Comparison of ENCODE assay signal across 8 cellular contexts in genomic region chr11:63564056-63564784, GRCh38. TPM values are rescaled to one million over a fixed set of nuclear protein-coding genes. Genes with fewer than 3 reads are reported as not detected.
A peak's percentile ranks its signal among the peaks of the same experiment; 100 is the strongest.
DNase-seq lines count a peak whose midpoint lies in the region; ATAC-seq, FAIRE-seq and TF ChIP-seq lines count a peak whose summit lies in the region.

No MANE protein-coding gene starts in this region.

- TF ChIP-seq EP300 in K562 (IDR thresholded peaks at IDR 0.05; ENCODE audit: low read length): no peak
- TF ChIP-seq EP300 in suprapubic skin (IDR thresholded peaks at IDR 0.05): no peak

- H3K4me1 ChIP-seq in K562 (replicated peaks in 1 of 2; ENCODE audit: control insufficient read depth in 2 of 2, insufficient read depth in 2 of 2, low read length in 2 of 2) (peaks cover 24 to 43% of the 10 kb centered on the region in 2 experiments), suprapubic skin (peaks cover 44% of the 10 kb centered on the region)

- no peak for TF ChIP-seq POLR2A in K562 (conservative IDR thresholded peaks at IDR 0.05)
- no peak for TF ChIP-seq POLR2A in suprapubic skin (IDR thresholded peaks at IDR 0.05)

- H3K27ac ChIP-seq in K562 (ENCODE audit: extremely low read depth, low read depth, low read length) (no peak overlapping the region), suprapubic skin (peak overlapping the region; percentile 67)

- intact Hi-C loops in K562 (cut with micrococcal nuclease): no loop called here

- no peak overlapping the region for H3K4me2 ChIP-seq in K562 (ENCODE audit: insufficient read depth, low read length)

- H3K9ac ChIP-seq in K562 (ENCODE audit: insufficient read depth in 1 of 2, low read depth in 2 of 2, low read length in 2 of 2): no peak overlapping the region

- no peak for TF ChIP-seq RAD21 in K562 (CRISPR knock-in tag; conservative IDR thresholded peaks at IDR 0.05 in 1 of 2, IDR thresholded peaks at IDR 0.05 in 1 of 2)

- no peaks in the 10 kb centered on the region for H3K9me1 ChIP-seq in K562 (ENCODE audit: control insufficient read depth, insufficient read depth, low read length)

- H3K79me2 ChIP-seq in K562 (ENCODE audit: control insufficient read depth, insufficient read depth, low read length): no peaks in the 10 kb centered on the region

- TF ChIP-seq CTCF in K562 (IDR thresholded peaks at IDR 0.05 in 2 of 3, conservative IDR thresholded peaks at IDR 0.05 in 1 of 3; ENCODE audit: insufficient read depth in 2 of 3, low read depth in 1 of 3, low read length in 3 of 3) (no peak), suprapubic skin (IDR thresholded peaks at IDR 0.05) (no peak)

- DNase-seq in DMS79 treated with DMSO at 0.1 percent for 48 hours (lab: John Stamatoyannopoulos, UW) (peak; percentile 89), K562 (ENCODE audit: extremely low read depth in 1 of 4, low spot score in 3 of 4) (no peak), suprapubic skin (ENCODE audit: low spot score in 2 of 2) (no peak), NCI-H1048 (lab: John Stamatoyannopoulos, UW) (no peak), EL (no peak), islet precursor cell (no peak)

- FAIRE-seq in K562 (lab: Jason Lieb, UNC): no peak

- 35% methylated on average over 7 of the region's 7 CpGs for WGBS in K562 (ENCODE audit: insufficient coverage, low coverage, missing lambda C conversion rate)
- WGBS in suprapubic skin: 71% methylated on average over 7 of the region's 7 CpGs

- H3K9me3 ChIP-seq in K562 (replicated peaks; ENCODE audit: control insufficient read depth, insufficient read depth, low read depth, low read length) (no peaks in the 10 kb centered on the region), suprapubic skin (no peaks in the 10 kb centered on the region)

- H3K4me3 ChIP-seq in K562 (no peak overlapping the region), suprapubic skin (no peak overlapping the region)

- H3K27me3 ChIP-seq in K562 (ENCODE audit: control insufficient read depth in 2 of 2, insufficient read depth in 2 of 2, low read length in 2 of 2) (no peaks in the 10 kb centered on the region), suprapubic skin (no peaks in the 10 kb centered on the region)

- H2AFZ ChIP-seq in K562 (ENCODE audit: low read depth, low read length): 0 out of 2 replicates have a peak overlapping the region, but pooled peaks have one; percentile 48

- POLR2A ChIA-PET in K562 (lab: Yijun Ruan, JAX): no interaction called here

- no TSS peak for BruUV-seq in K562 (replicated peaks; lab: Mats Ljungman, UMichigan)

- CTCF ChIA-PET in K562 (lab: Yijun Ruan, JAX; ENCODE audit: low intra/inter-chr PET ratio): no interaction called here

- peak; percentile 63 for ATAC-seq in GM19452 (IDR thresholded peaks at IDR 0.05; ENCODE audit: unreplicated experiment)
- peak; percentile 56 for ATAC-seq in HG03439 (IDR thresholded peaks at IDR 0.05; ENCODE audit: unreplicated experiment)
- no peak for ATAC-seq in K562

- H4K20me1 ChIP-seq in K562 (replicated peaks; ENCODE audit: control insufficient read depth, insufficient read depth, low read length): no peaks in the 10 kb centered on the region

- no peaks in the 10 kb centered on the region for H3K36me3 ChIP-seq in K562 (ENCODE audit: control insufficient read depth, insufficient read depth, low read length)
- H3K36me3 ChIP-seq in suprapubic skin: no peaks in the 10 kb centered on the region

- in situ Hi-C loops in K562 (cut with MboI): no loop called here

TF ChIP-seq in K562, 482 proteins besides CTCF, POLR2A, EP300 and RAD21 (continues in another document):
- no peak for TF ChIP-seq SAP30 (IDR thresholded peaks at IDR 0.05; ENCODE audit: borderline replicate concordance, insufficient read depth, low read depth, low read length, poor library complexity, severe bottlenecking)
- TF ChIP-seq RAD51 (IDR thresholded peaks at IDR 0.05; ENCODE audit: borderline replicate concordance, low read depth): peak; percentile 92
- no peak for TF ChIP-seq SREBF1 (IDR thresholded peaks at IDR 0.05; ENCODE audit: borderline replicate concordance, low read depth, low read length)

RNA-seq across cellular contexts. Expression of gene PLAAT2, which starts 1.0 kb away (rescaled TPM):
- total RNA-seq in K562 (2011; cell fraction: chromatin; rRNA removed; ENCODE audit: low replicate concordance): not detected in 2 replicates
- not detected in 2 replicates for total RNA-seq in K562 (2011; cell fraction: nucleolus; rRNA removed)
- not detected in 2 replicates for total RNA-seq in K562 (2011; cell fraction: nucleoplasm; rRNA removed)
- total RNA-seq in K562 (2014; rRNA removed) (not detected in 2 replicates), K562 (2014; rRNA removed; fragmentation: Illumina TruSeq; extraction: Trizol) (not detected in 2 replicates), K562 (2015; rRNA removed; fragmentation: Illumina TruSeq; extraction: Trizol) (not detected in 2 replicates), K562 (2021) (not detected in 2 replicates), suprapubic skin (not detected)
- polyA plus RNA-seq in K562 (2011; rRNA removed) (not detected in 2 replicates), K562 (2014; fragmentation: Illumina TruSeq; extraction: Trizol) (not detected in 2 replicates), K562 (2014; fragmentation: Nextera tagmentation; extraction: Ambion mirVana) (not detected), K562 (2014; rRNA removed) (not detected in 2 replicates)
- not detected in 2 replicates for polyA plus RNA-seq in K562 (2011; cell fraction: cytosol; rRNA removed)
- not detected in 2 replicates for polyA plus RNA-seq in K562 (2011; cell fraction: nucleus; rRNA removed)
- polyA plus RNA-seq in K562 (2012): not detected in 2 replicates
- polyA minus RNA-seq in K562 (2011; rRNA and poly(A)+ RNA removed): not detected in 2 replicates
- polyA minus RNA-seq in K562 (2011; cell fraction: cytosol; rRNA and poly(A)+ RNA removed): not detected in 2 replicates
- not detected in 2 replicates for polyA minus RNA-seq in K562 (2011; cell fraction: nucleus; rRNA and poly(A)+ RNA removed)

RNA-seq across cellular contexts. Expression of gene PLAAT4, which starts 27.6 kb away (rescaled TPM):
- not detected in 2 replicates for total RNA-seq in K562 (2011; cell fraction: chromatin; rRNA removed; ENCODE audit: low replicate concordance)
- 0.67 TPM in 1 of 2 replicates, not detected in the other for total RNA-seq in K562 (2011; cell fraction: nucleolus; rRNA removed)
- total RNA-seq in K562 (2011; cell fraction: nucleoplasm; rRNA removed): 0.51 TPM in 1 of 2 replicates, not detected in the other
- total RNA-seq in K562 (2014; rRNA removed): 0.37 TPM in 1 of 2 replicates, not detected in the other
- 0.99 and 1.0 TPM in 2 replicates for total RNA-seq in K562 (2014; rRNA removed; fragmentation: Illumina TruSeq; extraction: Trizol)
- total RNA-seq in K562 (2015; rRNA removed; fragmentation: Illumina TruSeq; extraction: Trizol): 2.0 and 3.0 TPM in 2 replicates
- total RNA-seq in K562 (2021): 0.80 and 1.2 TPM in 2 replicates
- polyA plus RNA-seq in K562 (2011; rRNA removed): 0.43 and 0.54 TPM in 2 replicates
- 0.19 and 0.60 TPM in 2 replicates for polyA plus RNA-seq in K562 (2011; cell fraction: cytosol; rRNA removed)
- polyA plus RNA-seq in K562 (2011; cell fraction: nucleus; rRNA removed): 0.20 and 0.47 TPM in 2 replicates
- polyA plus RNA-seq in K562 (2012): 2.3 and 7.2 TPM in 2 replicates
- 1.1 and 1.3 TPM in 2 replicates for polyA plus RNA-seq in K562 (2014; fragmentation: Illumina TruSeq; extraction: Trizol)
- polyA plus RNA-seq in K562 (2014; fragmentation: Nextera tagmentation; extraction: Ambion mirVana): 1 to 10 TPM; 1.2 to 2.1 TPM
- 0.57 and 1.7 TPM in 2 replicates for polyA plus RNA-seq in K562 (2014; rRNA removed)
- polyA minus RNA-seq in K562 (2011; rRNA and poly(A)+ RNA removed): 0.84 TPM in 1 of 2 replicates, not detected in the other
- 1.2 TPM in 1 of 2 replicates, not detected in the other for polyA minus RNA-seq in K562 (2011; cell fraction: cytosol; rRNA and poly(A)+ RNA removed)
- not detected in 2 replicates for polyA minus RNA-seq in K562 (2011; cell fraction: nucleus; rRNA and poly(A)+ RNA removed)
- 10 to 100 TPM in 1 of 4 donors, 1 to 10 TPM in 2, not detected in 1; 3.3 to 14.1 (median 4.6) TPM for total RNA-seq in suprapubic skin

RNA-seq across cellular contexts. Expression of gene PLAAT3, which starts 50.0 kb away (rescaled TPM):
- 0.60 and 1.1 TPM in 2 replicates for total RNA-seq in K562 (2011; cell fraction: chromatin; rRNA removed; ENCODE audit: low replicate concordance)
- 0.33 and 1.1 TPM in 2 replicates for total RNA-seq in K562 (2011; cell fraction: nucleolus; rRNA removed)
- total RNA-seq in K562 (2011; cell fraction: nucleoplasm; rRNA removed): 0.88 and 0.92 TPM in 2 replicates
- 1.2 and 1.7 TPM in 2 replicates for total RNA-seq in K562 (2014; rRNA removed)
- 0.77 and 1.2 TPM in 2 replicates for total RNA-seq in K562 (2014; rRNA removed; fragmentation: Illumina TruSeq; extraction: Trizol)
- 0.60 and 1.4 TPM in 2 replicates for total RNA-seq in K562 (2015; rRNA removed; fragmentation: Illumina TruSeq; extraction: Trizol)
- total RNA-seq in K562 (2021): 2.7 TPM in 2 replicates
- polyA plus RNA-seq in K562 (2011; rRNA removed): 1.3 and 2.0 TPM in 2 replicates
- 1.6 and 3.9 TPM in 2 replicates for polyA plus RNA-seq in K562 (2011; cell fraction: cytosol; rRNA removed)
- polyA plus RNA-seq in K562 (2011; cell fraction: nucleus; rRNA removed): 0.73 and 0.92 TPM in 2 replicates
- 3.4 and 5.8 TPM in 2 replicates for polyA plus RNA-seq in K562 (2012)
- 0.80 and 1.6 TPM in 2 replicates for polyA plus RNA-seq in K562 (2014; fragmentation: Illumina TruSeq; extraction: Trizol)
- polyA plus RNA-seq in K562 (2014; fragmentation: Nextera tagmentation; extraction: Ambion mirVana): 1 to 10 TPM; 1.3 to 1.9 TPM
- polyA plus RNA-seq in K562 (2014; rRNA removed): 0.96 and 1.4 TPM in 2 replicates
- 2.3 and 4.8 TPM in 2 replicates for polyA minus RNA-seq in K562 (2011; rRNA and poly(A)+ RNA removed)
- polyA minus RNA-seq in K562 (2011; cell fraction: cytosol; rRNA and poly(A)+ RNA removed): 2.1 and 2.2 TPM in 2 replicates
- polyA minus RNA-seq in K562 (2011; cell fraction: nucleus; rRNA and poly(A)+ RNA removed): 0.54 and 0.67 TPM in 2 replicates
- total RNA-seq in suprapubic skin: 10 to 100 TPM in 3 of 4 donors, 1 to 10 TPM in 1; 7.1 to 14.2 (median 10.2) TPM

RNA-seq across cellular contexts. Expression of gene LGALS12, which starts 58.3 kb away (rescaled TPM):
- 1.3 and 4.1 TPM in 2 replicates for total RNA-seq in K562 (2011; cell fraction: chromatin; rRNA removed; ENCODE audit: low replicate concordance)
- 1.4 and 3.0 TPM in 2 replicates for total RNA-seq in K562 (2011; cell fraction: nucleolus; rRNA removed)
- total RNA-seq in K562 (2011; cell fraction: nucleoplasm; rRNA removed): 1.6 and 1.9 TPM in 2 replicates
- total RNA-seq in K562 (2014; rRNA removed): 5.1 TPM in 2 replicates
- total RNA-seq in K562 (2014; rRNA removed; fragmentation: Illumina TruSeq; extraction: Trizol): 2.2 and 2.9 TPM in 2 replicates
- total RNA-seq in K562 (2015; rRNA removed; fragmentation: Illumina TruSeq; extraction: Trizol): 4.7 and 5.2 TPM in 2 replicates
- 4.5 and 5.1 TPM in 2 replicates for total RNA-seq in K562 (2021)
- polyA plus RNA-seq in K562 (2011; rRNA removed): 8.0 and 9.5 TPM in 2 replicates
- polyA plus RNA-seq in K562 (2011; cell fraction: cytosol; rRNA removed): 11.8 and 13.9 TPM in 2 replicates
- 6.9 and 7.5 TPM in 2 replicates for polyA plus RNA-seq in K562 (2011; cell fraction: nucleus; rRNA removed)
- polyA plus RNA-seq in K562 (2012): 5.1 and 15.0 TPM in 2 replicates
- 5.0 and 5.7 TPM in 2 replicates for polyA plus RNA-seq in K562 (2014; fragmentation: Illumina TruSeq; extraction: Trizol)
- polyA plus RNA-seq in K562 (2014; fragmentation: Nextera tagmentation; extraction: Ambion mirVana): under 1 TPM; 0.66 to 0.99 TPM
- 3.6 and 5.2 TPM in 2 replicates for polyA plus RNA-seq in K562 (2014; rRNA removed)
- polyA minus RNA-seq in K562 (2011; rRNA and poly(A)+ RNA removed): 3.5 and 4.7 TPM in 2 replicates
- polyA minus RNA-seq in K562 (2011; cell fraction: cytosol; rRNA and poly(A)+ RNA removed): 2.7 and 3.4 TPM in 2 replicates
- polyA minus RNA-seq in K562 (2011; cell fraction: nucleus; rRNA and poly(A)+ RNA removed): 2.6 and 2.9 TPM in 2 replicates
- 1 to 10 TPM in 2 of 4 donors, under 1 TPM in 1, not detected in 1; 0.76 to 6.3 (median 2.3) TPM for total RNA-seq in suprapubic skin
